ENCODE assay signal across 9 cellular contexts in the genomic region with DNA sequence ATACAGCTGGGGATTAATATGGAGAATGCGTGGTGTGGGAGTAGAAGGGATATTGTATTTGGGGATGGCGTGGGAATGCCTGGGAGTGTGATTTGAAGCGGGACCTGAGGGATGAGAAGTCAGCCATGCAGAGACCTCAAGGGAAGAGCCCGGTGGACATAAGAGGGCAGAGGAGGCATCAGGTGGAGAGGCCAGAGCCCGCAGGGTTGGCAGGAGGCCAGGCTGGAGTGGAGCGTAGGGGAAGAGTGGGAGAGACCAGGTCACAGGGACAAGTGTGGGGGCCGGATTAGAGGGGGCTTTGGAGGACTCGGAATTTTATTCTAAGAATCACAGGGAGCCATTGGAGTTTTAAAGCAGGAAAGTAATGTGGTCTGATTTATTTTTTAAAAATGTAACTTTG. TPM values are rescaled to one million over a fixed set of nuclear protein-coding genes. Genes with fewer than 3 reads are reported as not detected.
DNase-seq lines count a peak whose midpoint lies in the region; ATAC-seq and TF ChIP-seq lines count a peak whose summit lies in the region.
"Had no signal": no experiment of that assay in that cellular context is flagged by ENCODE, and none has a peak within 500 bp of the region (broad histone marks: within the 10 kb centered on the region; RNA-seq: fewer than 3 reads in every experiment).

No MANE protein-coding gene starts in this region.

- peak overlapping the region; percentile 81 for H3K4me3 ChIP-seq in Karpas-422 (ENCODE audit: low read length)
- H3K4me3 ChIP-seq in sigmoid colon = peak overlapping the region in 1 of 4 donors; percentile 85

- TF ChIP-seq POLR2A in sigmoid colon (IDR thresholded peaks at IDR 0.05) = no peak

- 85 to 91% methylated on average over 8 of the region's 8 CpGs for WGBS in sigmoid colon, 2 donors

- H4K20me1 ChIP-seq in Karpas-422 (ENCODE audit: insufficient read depth, low read depth, low read length) = peaks cover 11% of the 10 kb centered on the region; the same call in 1 of the 2 replicates

- no peak for TF ChIP-seq EP300 in sigmoid colon (IDR thresholded peaks at IDR 0.05)

- H3K4me1 ChIP-seq in Karpas-422 (ENCODE audit: low read length) (peaks cover 18% of the 10 kb centered on the region), sigmoid colon (peaks cover 0 to 34% (median 22%) of the 10 kb centered on the region in 4 donors)

- DNase-seq in T-helper 1 cell (no peak), Karpas-422 (no peak), cerebellar cortex (ENCODE audit: low spot score) (peak; percentile 18), neural crest cell (ENCODE audit: low read depth, low spot score) (no peak), SW480 (ENCODE audit: low spot score) (no peak), sigmoid colon (no peak)

- peak overlapping the region; percentile 98 for H3K4me3 Mint-ChIP-seq in T-helper 1 cell treated with Interleukin-12 subunit alpha and Interleukin-12 subunit beta and Interleukin-4 antibody, amounts not matched to agents 30 μg/mL and 1 μg/mL, for 36 hours
- peak overlapping the region; percentile 98 for H3K4me3 Mint-ChIP-seq in neural crest cell

- H2AFZ ChIP-seq in Karpas-422 (ENCODE audit: low read length) = no peak overlapping the region

- H3K36me3 ChIP-seq in Karpas-422 (ENCODE audit: insufficient read depth, low read length) (peaks cover 10% of the 10 kb centered on the region; the same call in 1 of the 2 replicates), sigmoid colon (peaks cover 0 to 16% (median 0%) of the 10 kb centered on the region in 4 donors)
- H3K36me3 ChIP-seq: cardiac muscle cell had no signal

- no peaks in the 10 kb centered on the region for H3K9me2 ChIP-seq in Karpas-422 (replicated peaks; ENCODE audit: insufficient read depth, low read length)

- H3K27ac Mint-ChIP-seq in T-helper 1 cell treated with Interleukin-12 subunit alpha and Interleukin-12 subunit beta and Interleukin-4 antibody, amounts not matched to agents 30 μg/mL and 1 μg/mL, for 36 hours = peak overlapping the region; percentile 51
- H3K27ac Mint-ChIP-seq in neural crest cell (ENCODE audit: unreplicated experiment) = no peak overlapping the region

- H3K4me1 Mint-ChIP-seq in T-helper 1 cell treated with Interleukin-12 subunit alpha and Interleukin-12 subunit beta and Interleukin-4 antibody, amounts not matched to agents 30 μg/mL and 1 μg/mL, for 36 hours (ENCODE audit: low read depth) = peaks cover 24% of the 10 kb centered on the region
- H3K4me1 Mint-ChIP-seq in neural crest cell = peaks cover 39% of the 10 kb centered on the region

- peaks cover 9% of the 10 kb centered on the region for H3K36me3 Mint-ChIP-seq in T-helper 1 cell treated with Interleukin-12 subunit alpha and Interleukin-12 subunit beta and Interleukin-4 antibody, amounts not matched to agents 30 μg/mL and 1 μg/mL, for 36 hours (ENCODE audit: low read depth)
- peaks cover 4% of the 10 kb centered on the region for H3K36me3 Mint-ChIP-seq in neural crest cell (ENCODE audit: low read depth)

- H3K27ac ChIP-seq in Karpas-422 (ENCODE audit: low read length) (no peak overlapping the region), sigmoid colon (no peak overlapping the region)
- H3K27ac ChIP-seq: cardiac muscle cell had no signal

- H3K27me3 Mint-ChIP-seq in T-helper 1 cell treated with Interleukin-12 subunit alpha and Interleukin-12 subunit beta and Interleukin-4 antibody, amounts not matched to agents 30 μg/mL and 1 μg/mL, for 36 hours (ENCODE audit: low read depth) = no peaks in the 10 kb centered on the region
- no peaks in the 10 kb centered on the region for H3K27me3 Mint-ChIP-seq in neural crest cell (ENCODE audit: low read depth)

- H3K9me3 ChIP-seq in Karpas-422 (ENCODE audit: low read length) = no peaks in the 10 kb centered on the region
- H3K9me3 ChIP-seq in sigmoid colon = peaks cover 0 to under 1% (median 0%) of the 10 kb centered on the region in 4 donors

- H3K9ac ChIP-seq in Karpas-422 (ENCODE audit: low read length) = peak overlapping the region; percentile 84

- TF ChIP-seq CTCF in neural crest cell (conservative IDR thresholded peaks at IDR 0.05) (no peak), sigmoid colon (IDR thresholded peaks at IDR 0.05) (no peak)

- ATAC-seq in HG03175 (IDR thresholded peaks at IDR 0.05; ENCODE audit: unreplicated experiment) = no peak

- peak overlapping the region; percentile 80 for H3K4me2 ChIP-seq in Karpas-422 (ENCODE audit: low read depth, low read length, poor library complexity, severe bottlenecking)

- H3K27me3 ChIP-seq in Karpas-422 (ENCODE audit: low read length) (no peaks in the 10 kb centered on the region), sigmoid colon (no peaks in the 10 kb centered on the region)
- H3K27me3 ChIP-seq: cardiac muscle cell had no signal

- intact Hi-C loops in sigmoid colon (cut with DNase I) = loop anchor here (5.0 kb wide), 1 partner anchor 224 kb away; the partner anchor contains the start of gene BRAF

- no peaks in the 10 kb centered on the region for H3K9me3 Mint-ChIP-seq in T-helper 1 cell treated with Interleukin-12 subunit alpha and Interleukin-12 subunit beta and Interleukin-4 antibody, amounts not matched to agents 30 μg/mL and 1 μg/mL, for 36 hours
- H3K9me3 Mint-ChIP-seq in neural crest cell = no peaks in the 10 kb centered on the region

- peaks cover 68% of the 10 kb centered on the region for H3K79me2 ChIP-seq in Karpas-422 (ENCODE audit: low read length)

RNA-seq across cellular contexts. Expression of gene NDUFB2, which starts 2.0 kb away (rescaled TPM):
- total RNA-seq in Karpas-422 (2014; rRNA removed; shearing (Covaris generic); ENCODE audit: low replicate concordance) = 297 and 328 TPM in 2 replicates
- total RNA-seq in neural crest cell (190 and 195 TPM in 2 replicates), sigmoid colon (100 to 1,000 TPM; 170 to 377 (median 267) TPM)
- 100 to 1,000 TPM; 397 to 979 (median 712) TPM for polyA plus RNA-seq in sigmoid colon

RNA-seq across cellular contexts. Expression of gene ADCK2, which starts 25.7 kb away (rescaled TPM):
- total RNA-seq in Karpas-422 (2014; rRNA removed; shearing (Covaris generic); ENCODE audit: low replicate concordance) = 16.8 and 27.1 TPM in 2 replicates
- 14.2 and 14.9 TPM in 2 replicates for total RNA-seq in neural crest cell
- 10 to 100 TPM; 20.1 to 22.1 (median 20.8) TPM for total RNA-seq in sigmoid colon
- polyA plus RNA-seq in sigmoid colon = 10 to 100 TPM; 14.8 to 24.0 (median 15.6) TPM

RNA-seq across cellular contexts. Expression of gene DENND2A, which starts 57.9 kb away (rescaled TPM):
- not detected in 2 replicates for total RNA-seq in Karpas-422 (2014; rRNA removed; shearing (Covaris generic); ENCODE audit: low replicate concordance)
- total RNA-seq in neural crest cell (29.8 and 33.7 TPM in 2 replicates), sigmoid colon (10 to 100 TPM in 3 of 4 donors, 1 to 10 TPM in 1; 7.6 to 38.8 (median 13.6) TPM)
- 10 to 100 TPM in 1 of 3 donors, 1 to 10 TPM in 2; 6.2 to 22.2 (median 7.2) TPM for polyA plus RNA-seq in sigmoid colon
